In the genomic region with DNA sequence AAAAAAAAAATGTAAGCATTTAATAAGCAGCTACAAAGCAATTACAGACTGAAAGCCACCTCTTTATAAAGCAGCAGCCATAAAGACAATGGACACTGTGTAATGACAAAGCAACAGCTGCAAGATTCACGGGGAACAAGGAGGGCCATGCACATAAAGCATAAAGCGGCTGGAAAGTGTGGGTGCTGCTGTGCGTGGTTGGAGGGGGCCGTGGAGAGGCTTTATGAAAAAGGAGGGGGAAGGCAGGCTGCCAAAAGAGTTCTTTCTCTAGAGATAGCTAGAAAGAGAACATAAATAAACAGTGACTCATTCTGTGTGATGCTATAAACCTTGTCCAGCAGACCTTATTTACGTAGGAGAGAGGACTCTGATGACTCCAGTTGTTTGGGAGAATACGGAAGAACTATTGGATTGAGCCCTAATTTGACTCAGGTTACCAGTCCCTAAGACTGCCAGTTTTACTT, we compare ENCODE assay signal across 10 cellular contexts. TPM values are rescaled to one million over a fixed set of nuclear protein-coding genes. Genes with fewer than 3 reads are reported as not detected.
DNase-seq lines count a peak whose midpoint lies in the region; ATAC-seq and TF ChIP-seq lines count a peak whose summit lies in the region.
"Had no signal": no experiment of that assay in that cellular context is flagged by ENCODE, and none has a peak within 500 bp of the region (broad histone marks: within the 10 kb centered on the region; RNA-seq: fewer than 3 reads in every experiment).

No MANE protein-coding gene starts in this region.

- H3K79me2 ChIP-seq in PC-3 (ENCODE audit: low read length) = no peaks in the 10 kb centered on the region

- BruUV-seq in PC-3 (replicated peaks; lab: Mats Ljungman, UMichigan) = no TSS peak

- peak overlapping the region; percentile 54 for H3K4me2 ChIP-seq in PC-3 (ENCODE audit: low read length)

- no peaks in the 10 kb centered on the region for H3K27me3 ChIP-seq in PC-3 (ENCODE audit: low read length)
- H3K27me3 ChIP-seq: cardiac muscle cell had no signal

- no peak for TF ChIP-seq CTCF in PC-3 (conservative IDR thresholded peaks at IDR 0.05; ENCODE audit: low read depth, low read length)
- TF ChIP-seq CTCF in fibroblast of the aortic adventitia (IDR thresholded peaks at IDR 0.05; ENCODE audit: insufficient read depth, low read length) = no peak
- no peak for TF ChIP-seq CTCF in omental fat pad (IDR thresholded peaks at IDR 0.05)

- DNase-seq in COLO668 (lab: John Stamatoyannopoulos, UW; ENCODE audit: unreplicated experiment) = peak; percentile 24
- peak; percentile 84 for DNase-seq in PC-3
- DNase-seq in fibroblast of the aortic adventitia (ENCODE audit: low read depth) = peak; percentile 98
- DNase-seq in omental fat pad (ENCODE audit: low spot score) = peak; percentile 40
- no peak for DNase-seq in cortex of kidney (lab: John Stamatoyannopoulos, UW)

- no peaks in the 10 kb centered on the region for H3K36me3 ChIP-seq in PC-3 (ENCODE audit: low read depth, low read length)
- H3K36me3 ChIP-seq: cardiac muscle cell had no signal

- H3K4me1 ChIP-seq in PC-3 (ENCODE audit: insufficient read depth, low read length) = peaks cover 30% of the 10 kb centered on the region

- no peaks in the 10 kb centered on the region for H4K20me1 ChIP-seq in PC-3 (ENCODE audit: low read length)

- H3K27ac ChIP-seq in PC-3 (ENCODE audit: low read length) = peak overlapping the region; percentile 53
- H3K27ac ChIP-seq: cardiac muscle cell had no signal

- CTCF ChIA-PET in PC-3 (lab: Charles Lee) = interaction anchor here (0.6 kb wide), 1 partner anchor 27 kb away, joined by 4 read pairs; no protein-coding TSS in a partner anchor

- intact Hi-C loops in PC-3 (cut with micrococcal nuclease) = loop anchor here (5.0 kb wide), 1 partner anchor 46 kb away; no protein-coding TSS in a partner anchor

- no peak overlapping the region for H2AFZ ChIP-seq in PC-3 (ENCODE audit: low read length)

- H3K9me2 ChIP-seq in PC-3 (replicated peaks; ENCODE audit: low read length) = no peaks in the 10 kb centered on the region

- peak; percentile 82 for ATAC-seq in PC-3
- ATAC-seq in omental fat pad (ENCODE audit: low FRiP score) = peak; percentile 96
- no peak for ATAC-seq in HG03025 (IDR thresholded peaks at IDR 0.05; ENCODE audit: low FRiP score, unreplicated experiment)
- ATAC-seq in HG03521 (IDR thresholded peaks at IDR 0.05; ENCODE audit: unreplicated experiment) = no peak
- no peak for ATAC-seq in HG02588 (IDR thresholded peaks at IDR 0.05; ENCODE audit: unreplicated experiment)
- ATAC-seq: K562 had no signal

- POLR2A ChIA-PET in PC-3 (lab: Charles Lee; ENCODE audit: unreplicated experiment) = interaction anchor here (0.5 kb wide), 1 partner anchor 11 kb away, joined by 3 read pairs; no protein-coding TSS in a partner anchor

- H3K9me3 ChIP-seq in PC-3 (ENCODE audit: low read length) = no peaks in the 10 kb centered on the region

- peak overlapping the region; percentile 45 for H3K9ac ChIP-seq in PC-3 (ENCODE audit: low read length)

- H3F3A ChIP-seq in PC-3 (ENCODE audit: low read length, unreplicated experiment) = no peaks in the 10 kb centered on the region

- H3K4me3 ChIP-seq in PC-3 (ENCODE audit: low read length) = no peak overlapping the region
- H3K4me3 ChIP-seq in fibroblast of the aortic adventitia (ENCODE audit: low read depth, low read length) = no peak overlapping the region
- H3K4me3 ChIP-seq: cardiac muscle cell, K562 had no signal

RNA-seq across cellular contexts. Expression of gene ADAMTS1, which starts 49.3 kb away (rescaled TPM):
- 12.9 and 25.1 TPM in 2 replicates for total RNA-seq in PC-3 (2014; rRNA removed)
- 284 and 390 TPM in 2 replicates for total RNA-seq in fibroblast of the aortic adventitia (ENCODE audit: low replicate concordance)
- 100 to 1,000 TPM; 156 to 391 (median 347) TPM for total RNA-seq in omental fat pad

Comparison
In these comparisons a context has a peak if more than half of its experiments do, and no peak if none do; other contexts are left out.
1. ATAC-seq: peak in PC-3 (single experiment) and omental fat pad (single experiment); none in HG03025 (single experiment), HG03521 (single experiment) and HG02588 (single experiment).